ENCODE assay signal across 10 cellular contexts in the genomic region with DNA sequence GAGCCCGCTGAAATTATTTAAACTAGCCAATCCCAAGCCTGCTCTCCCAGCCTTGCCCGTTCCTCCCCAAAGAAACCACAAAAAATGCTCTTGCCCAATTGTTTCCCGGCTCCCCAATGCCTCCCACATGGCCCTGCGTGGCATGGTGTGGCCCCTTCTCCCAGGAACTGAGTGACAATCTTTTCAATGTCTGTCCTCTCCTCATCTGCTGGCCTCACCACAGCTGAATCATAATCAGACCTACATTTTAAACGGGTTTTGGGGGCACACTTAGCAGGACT.
DNase-seq lines count a peak whose midpoint lies in the region; ATAC-seq and TF ChIP-seq lines count a peak whose summit lies in the region.
"Had no signal": no experiment of that assay in that cellular context is flagged by ENCODE, and none has a peak within 500 bp of the region (broad histone marks: within the 10 kb centered on the region; RNA-seq: fewer than 3 reads in every experiment).

No MANE protein-coding gene starts in this region.

- in situ Hi-C loops in KBM-7 (cut with MboI; ENCODE audit: low pct_unique_long_range_greater_than_20kb, low sequenced_read_pairs), result no loop called here

- H3K4me3 Mint-ChIP-seq in CD4-positive, alpha-beta T cell, result peak overlapping the region; percentile 64
- H3K4me3 Mint-ChIP-seq in endodermal cell, result no peak overlapping the region

- intact Hi-C loops in CD4-positive, alpha-beta T cell (cut with DNase I, micrococcal nuclease), result loop anchor here (2.0 to 10.0 kb wide), 5 partner anchors 44 to 757 kb away; no protein-coding TSS in a partner anchor
- intact Hi-C loops in psoas muscle (cut with DNase I), result loop anchor here in 1 of 2 donors (10.0 kb wide), 1 partner anchor 177 kb away; no protein-coding TSS in a partner anchor

- DNase-seq in CD4-positive, alpha-beta T cell, result no peak
- DNase-seq in M059J (ENCODE audit: low read depth), result peak; percentile 53
- no peak for DNase-seq in endodermal cell
- no peak for DNase-seq in psoas muscle
- DNase-seq in KBM-7, result no peak
- no peak for DNase-seq in omental fat pad (ENCODE audit: low spot score)
- no peak for DNase-seq in islet precursor cell
- no peak for DNase-seq in NCI-H2196 (lab: John Stamatoyannopoulos, UW; ENCODE audit: unreplicated experiment)
- DNase-seq: activated CD4-positive, alpha-beta T cell treated with anti-CD3 and anti-CD28 coated beads, Interleukin-2, amount 50 U/mL, for 1 hour; NCI-H526 treated with DMSO at 0.1 percent for 48 hours had no signal

- no peaks in the 10 kb centered on the region for H3K9me3 ChIP-seq in CD4-positive, alpha-beta T cell (ENCODE audit: control insufficient read depth, low read length)
- H3K9me3 ChIP-seq in endodermal cell (ENCODE audit: control insufficient read depth, low read length), result no peaks in the 10 kb centered on the region
- H3K9me3 ChIP-seq in psoas muscle, result no peaks in the 10 kb centered on the region

- CTCF ChIA-PET in CD4-positive, alpha-beta T cell (lab: Charles Lee), result interaction anchor here (1.4 kb wide), 1 partner anchor 201 kb away, joined by 5 read pairs; a partner anchor contains a TSS

- H3K4me1 Mint-ChIP-seq in CD4-positive, alpha-beta T cell (ENCODE audit: low read depth), result peaks cover 43% of the 10 kb centered on the region
- H3K4me1 Mint-ChIP-seq in endodermal cell, result no peaks in the 10 kb centered on the region

- H3K36me3 ChIP-seq in endodermal cell (ENCODE audit: control insufficient read depth, insufficient read depth, low read length), result no peaks in the 10 kb centered on the region
- H3K36me3 ChIP-seq in psoas muscle (ENCODE audit: insufficient read depth in 1 of 2, low read depth in 1 of 2), result no peaks in the 10 kb centered on the region

- no peak for ATAC-seq in CD4-positive, alpha-beta T cell (ENCODE audit: poor library complexity)
- peak in 2 of 4 donors; percentile 16 to 34 for ATAC-seq in psoas muscle
- no peak for ATAC-seq in omental fat pad (ENCODE audit: low FRiP score)

- no peaks in the 10 kb centered on the region for H3K27me3 Mint-ChIP-seq in CD4-positive, alpha-beta T cell
- no peaks in the 10 kb centered on the region for H3K27me3 Mint-ChIP-seq in endodermal cell (ENCODE audit: insufficient read depth)

- no peak overlapping the region for H3K4me3 ChIP-seq in endodermal cell (ENCODE audit: low read length)
- H3K4me3 ChIP-seq in psoas muscle, result no peak overlapping the region

- H3K27ac ChIP-seq in CD4-positive, alpha-beta T cell (ENCODE audit: low read depth, low read length), result peak overlapping the region; percentile 93
- peak overlapping the region; percentile 90 for H3K27ac ChIP-seq in endodermal cell (ENCODE audit: low read depth, low read length)
- peak overlapping the region; percentile 13 for H3K27ac ChIP-seq in psoas muscle

- no peaks in the 10 kb centered on the region for H3K36me3 Mint-ChIP-seq in CD4-positive, alpha-beta T cell (ENCODE audit: low read depth)
- no peaks in the 10 kb centered on the region for H3K36me3 Mint-ChIP-seq in endodermal cell (ENCODE audit: low read depth)

- H3K27ac Mint-ChIP-seq in CD4-positive, alpha-beta T cell, result no peak overlapping the region
- H3K27ac Mint-ChIP-seq in endodermal cell, result peak overlapping the region; percentile 59

- H3K4me1 ChIP-seq in endodermal cell (ENCODE audit: control insufficient read depth, insufficient read depth, low read length), result no peaks in the 10 kb centered on the region
- H3K4me1 ChIP-seq in psoas muscle, result peaks cover 5% of the 10 kb centered on the region

- no peak for TF ChIP-seq CTCF in CD4-positive, alpha-beta T cell (IDR thresholded peaks at IDR 0.05)
- TF ChIP-seq CTCF in endodermal cell (conservative IDR thresholded peaks at IDR 0.05) (no peak), psoas muscle (IDR thresholded peaks at IDR 0.05) (no peak), omental fat pad (IDR thresholded peaks at IDR 0.05) (no peak)

- H3K27me3 ChIP-seq in CD4-positive, alpha-beta T cell (ENCODE audit: control insufficient read depth, insufficient read depth, low read length), result no peaks in the 10 kb centered on the region
- no peaks in the 10 kb centered on the region for H3K27me3 ChIP-seq in endodermal cell (ENCODE audit: control insufficient read depth, insufficient read depth, low read length, poor library complexity, severe bottlenecking)
- H3K27me3 ChIP-seq in psoas muscle (ENCODE audit: insufficient read depth in 3 of 3, low read length in 2 of 3), result peaks cover 0 to 4% (median 0%) of the 10 kb centered on the region in 3 donors

- H3K9me3 Mint-ChIP-seq in CD4-positive, alpha-beta T cell, result no peaks in the 10 kb centered on the region
- no peaks in the 10 kb centered on the region for H3K9me3 Mint-ChIP-seq in endodermal cell

- no peak overlapping the region for H3K9ac ChIP-seq in endodermal cell (ENCODE audit: extremely low read depth, low read length, poor library complexity, severe bottlenecking)

- POLR2A ChIA-PET in CD4-positive, alpha-beta T cell (lab: Charles Lee), result interaction anchor here (0.8 kb wide), 1 partner anchor 397 kb away, joined by 4 read pairs; no protein-coding TSS in a partner anchor

- WGBS in endodermal cell (ENCODE audit: insufficient coverage in 1 of 2, insufficient read length in 1 of 2), 2 experiments, result 68 to 72% methylated on average over 5 of the region's 5 CpGs
- 36 to 51% (median 43%) methylated on average over 5 of the region's 5 CpGs for WGBS in psoas muscle, 3 donors

Comparison
In these comparisons a context has a peak if more than half of its experiments do, and no peak if none do; other contexts are left out.
1. H3K27ac ChIP-seq: peak in every context shown above with its lines; median percentile 93 in CD4-positive, alpha-beta T cell; 90 in endodermal cell; 13 in psoas muscle.